24 cellular contexts compared by ENCODE assay signal in the genomic region with DNA sequence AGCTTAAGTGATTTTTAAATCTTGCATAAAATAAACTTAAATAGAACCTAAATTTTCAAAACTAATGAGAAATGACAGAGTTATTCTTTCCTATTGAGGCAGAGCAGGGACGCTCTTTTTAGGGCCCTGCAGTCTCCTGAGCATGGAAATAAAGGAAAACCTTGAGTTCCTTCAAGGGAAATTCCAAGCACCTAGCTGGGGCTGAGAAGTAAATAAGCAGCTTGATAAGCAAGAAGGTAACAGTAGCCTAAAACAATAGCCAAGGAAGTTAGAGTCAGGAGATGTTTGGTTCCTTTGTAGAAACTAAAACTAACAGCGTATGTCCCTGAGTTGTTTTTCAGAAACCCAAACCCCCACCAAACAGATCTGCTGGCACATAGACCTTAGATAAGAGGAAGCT.
"Had no signal": no experiment of that assay in that cellular context is flagged by ENCODE, and none has a peak within 500 bp of the region (broad histone marks: within the 10 kb centered on the region; RNA-seq: fewer than 3 reads in every experiment).

No MANE protein-coding gene starts in this region.

- H3K9me3 ChIP-seq: colonic mucosa, ovary, psoas muscle, sigmoid colon, spleen, testis, tibial artery had no signal

- H3K27ac ChIP-seq: colonic mucosa, ovary, psoas muscle, sigmoid colon, spleen, testis, tibial artery had no signal

- H3K4me3 ChIP-seq: colonic mucosa, ovary, psoas muscle, sigmoid colon, spleen, testis, tibial artery had no signal

- H3K27me3 ChIP-seq: colonic mucosa, ovary, sigmoid colon, spleen, testis, tibial artery had no signal

- DNase-seq: colonic mucosa; effector memory CD4-positive, alpha-beta T cell; head of caudate nucleus; left ventricle myocardium superior; mesenchymal stem cell; midbrain; naive thymus-derived CD4-positive, alpha-beta T cell; nephron progenitor cell; occipital lobe; ovary; posterior cingulate gyrus; psoas muscle; right cardiac atrium; sigmoid colon; spleen; stimulated activated CD4-positive, alpha-beta T cell treated with anti-CD3 and anti-CD28 coated beads, Interleukin-4, amount 100 ng/mL, for 4 hours; stimulated activated naive CD8-positive, alpha-beta T cell treated with anti-CD3 and anti-CD28 coated beads, Interleukin-15, Interleukin-2, amounts not matched to agents 100 U/mL and 50 U/mL, for 24 hours; substantia nigra; testis; tibial artery had no signal

- H3K4me1 ChIP-seq: colonic mucosa, psoas muscle, sigmoid colon, spleen, testis, tibial artery had no signal

- FAIRE-seq: endometrium, frontal cortex, keratinocyte had no signal

- H3K36me3 ChIP-seq: colonic mucosa, ovary, sigmoid colon, spleen, tibial artery had no signal

- ATAC-seq: left ventricle myocardium superior; naive thymus-derived CD4-positive, alpha-beta T cell; psoas muscle; right cardiac atrium; stimulated activated memory B cell treated with anti-CD40 and anti-IgM and Interleukin-4, amounts not matched to agents 10 μg/mL and 1 μg/mL and 100 μg/mL, for 72 hours; stimulated activated naive CD8-positive, alpha-beta T cell treated with anti-CD3 and anti-CD28 coated beads, Interleukin-15, Interleukin-2, amounts not matched to agents 100 U/mL and 50 U/mL, for 24 hours had no signal
